16 cellular contexts compared by ENCODE assay signal in the genomic region with DNA sequence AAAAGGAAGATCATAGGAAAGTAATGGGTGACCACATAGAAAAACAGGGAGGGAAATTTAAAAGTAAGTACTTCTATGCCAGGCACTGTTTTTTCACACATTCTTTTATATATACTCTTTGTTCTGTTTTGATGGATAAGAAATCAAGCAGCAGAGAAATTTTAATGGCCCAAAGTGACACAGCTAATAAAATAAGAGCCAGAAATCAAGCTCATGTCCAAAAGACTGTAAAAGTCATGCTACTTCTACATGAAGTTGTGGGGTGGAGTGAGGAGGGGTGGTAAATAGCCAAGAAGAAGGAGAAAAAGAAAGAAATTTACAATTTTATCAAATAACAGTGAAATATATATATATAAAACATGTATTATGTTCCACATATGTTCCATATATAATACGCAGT.
"Had no signal": no experiment of that assay in that cellular context is flagged by ENCODE, and none has a peak within 500 bp of the region (broad histone marks: within the 10 kb centered on the region; RNA-seq: fewer than 3 reads in every experiment).

No MANE protein-coding gene starts in this region.

- H3K4me3 ChIP-seq: heart left ventricle, transverse colon had no signal

- H3K27me3 ChIP-seq: heart left ventricle, transverse colon had no signal

- H3K36me3 ChIP-seq: transverse colon had no signal

- H3K9me3 ChIP-seq: heart left ventricle, transverse colon had no signal

- H3K27ac ChIP-seq: heart left ventricle, parathyroid adenoma, transverse colon had no signal

- FAIRE-seq: astrocyte, frontal cortex, keratinocyte had no signal

- H3K9ac ChIP-seq: parathyroid adenoma had no signal

- H3K27me3 Mint-ChIP-seq: activated naive CD8-positive, alpha-beta T cell treated with anti-CD3 and anti-CD28 coated beads, Interleukin-2, amount 10 ng/mL, durations not matched to agents 7 days and 5 days had no signal

- H3K79me2 ChIP-seq: parathyroid adenoma had no signal

- DNase-seq: activated CD4-positive, alpha-beta T cell treated with anti-CD3 and anti-CD28 coated beads, Interleukin-2, amount 50 U/mL, for 1 hour; activated CD4-positive, CD25-positive, alpha-beta regulatory T cell; activated effector memory CD4-positive, alpha-beta T cell treated with Interleukin-2 at 50 U/mL for 16 hours; activated naive CD8-positive, alpha-beta T cell treated with anti-CD3 and anti-CD28 coated beads, Interleukin-2, amount 10 ng/mL, durations not matched to agents 7 days and 5 days; activated T-cell treated with anti-CD3 and anti-CD28 coated beads for 4 hours; caudate nucleus; cortex of kidney; effector CD8-positive, alpha-beta T cell; heart left ventricle; retina; stimulated activated CD4-positive, alpha-beta T cell treated with anti-CD3 and anti-CD28 coated beads, Interleukin-4, amount 100 ng/mL, for 4 hours; transverse colon had no signal

- H3K9me3 Mint-ChIP-seq: activated naive CD8-positive, alpha-beta T cell treated with anti-CD3 and anti-CD28 coated beads, Interleukin-2, amount 10 ng/mL, durations not matched to agents 7 days and 5 days had no signal

- H2AFZ ChIP-seq: parathyroid adenoma had no signal

- H3K27ac Mint-ChIP-seq: activated naive CD8-positive, alpha-beta T cell treated with anti-CD3 and anti-CD28 coated beads, Interleukin-2, amount 10 ng/mL, durations not matched to agents 7 days and 5 days had no signal

- ATAC-seq: heart left ventricle had no signal
